Comparison of ENCODE assay signal across 23 cellular contexts in the genomic region with DNA sequence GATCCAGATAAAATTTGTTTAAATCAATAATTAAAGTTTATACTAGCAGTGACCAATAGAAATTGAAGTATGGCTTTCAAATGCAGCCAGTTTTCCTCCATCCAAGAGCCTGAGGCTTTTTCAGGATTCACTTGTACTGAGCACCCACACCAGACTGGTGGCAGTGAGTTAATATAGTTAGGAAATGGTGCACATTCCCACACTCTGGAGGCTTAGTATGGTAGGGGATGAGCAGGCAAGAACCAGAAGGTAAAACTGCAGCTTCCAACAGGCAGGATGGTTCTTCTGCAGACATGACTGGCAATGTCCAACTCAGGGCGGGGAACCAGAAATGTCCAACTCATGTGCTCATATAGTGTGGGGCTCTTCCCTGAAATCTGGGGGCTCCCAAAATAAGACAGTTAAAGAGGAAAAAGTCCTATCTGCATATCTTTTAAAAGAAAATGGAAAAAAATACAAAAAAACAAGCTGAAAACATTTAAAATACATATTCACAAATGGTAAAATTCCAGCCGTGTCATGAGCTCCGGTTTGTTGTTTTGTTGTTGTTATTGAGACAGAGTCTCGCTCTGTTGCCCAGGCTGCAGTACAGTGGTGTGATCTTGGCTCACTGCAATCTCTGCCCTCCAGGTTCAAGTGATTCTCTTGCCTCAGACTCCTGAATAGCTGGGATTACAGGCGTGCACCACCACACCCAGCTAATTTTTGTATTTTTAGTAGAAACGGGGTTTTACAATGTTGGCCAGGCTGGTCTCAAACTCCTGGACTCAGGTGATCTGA.
"Had no signal": no experiment of that assay in that cellular context is flagged by ENCODE, and none has a peak within 500 bp of the region (broad histone marks: within the 10 kb centered on the region; RNA-seq: fewer than 3 reads in every experiment).

No MANE protein-coding gene starts in this region.

- H3K27me3 ChIP-seq: colonic mucosa, dorsolateral prefrontal cortex, esophagus muscularis mucosa, esophagus squamous epithelium, foreskin keratinocyte, gastrocnemius medialis, gastroesophageal sphincter, heart left ventricle, heart right ventricle had no signal

- H3K27ac ChIP-seq: colonic mucosa, coronary artery, dorsolateral prefrontal cortex, epithelial cell of prostate, esophagus muscularis mucosa, esophagus squamous epithelium, foreskin keratinocyte, gastrocnemius medialis, gastroesophageal sphincter, heart left ventricle, heart right ventricle had no signal

- DNase-seq: colonic mucosa; cortex of kidney; dermis blood vessel endothelial cell; dorsolateral prefrontal cortex; effector CD4-positive, alpha-beta T cell; effector CD8-positive, alpha-beta T cell; effector memory CD4-positive, alpha-beta T cell; effector memory CD8-positive, alpha-beta T cell; endodermal cell; erythroblast; esophagus squamous epithelium; foreskin fibroblast; foreskin keratinocyte; foreskin melanocyte; gastrocnemius medialis; glutamatergic neuron; head of caudate nucleus; heart left ventricle; heart right ventricle had no signal

- H3K4me1 ChIP-seq: colonic mucosa, esophagus squamous epithelium, foreskin keratinocyte, gastrocnemius medialis, gastroesophageal sphincter, heart left ventricle, heart right ventricle had no signal

- H3K4me3 ChIP-seq: colonic mucosa, coronary artery, dorsolateral prefrontal cortex, esophagus muscularis mucosa, esophagus squamous epithelium, gastrocnemius medialis, gastroesophageal sphincter, heart left ventricle, heart right ventricle had no signal

- H3K9me3 ChIP-seq: colonic mucosa had no signal
